In genomic region chr7:35729061-35729783, GRCh38 we compare ENCODE assay signal across 8 cellular contexts. TPM values are rescaled to one million over a fixed set of nuclear protein-coding genes. Genes with fewer than 3 reads are reported as not detected.
A peak's percentile ranks its signal among the peaks of the same experiment; 100 is the strongest.
DNase-seq lines count a peak whose midpoint lies in the region; ATAC-seq lines count a peak whose summit lies in the region.

No MANE protein-coding gene starts in this region.

- POLR2A ChIA-PET in CD8-positive, alpha-beta memory T cell (lab: Charles Lee): interaction anchor here (0.6 to 2.3 kb wide), 8 partner anchors 21 to 80 kb away, joined by 3 to 23 read pairs (median 4); partner anchors contain the start of genes HERPUD2 and SEPTIN7

- no peaks in the 10 kb centered on the region for H3K36me3 ChIP-seq in CD8-positive, alpha-beta memory T cell (ENCODE audit: insufficient read depth, low read length)

- H3K9me3 Mint-ChIP-seq in CD8-positive, alpha-beta memory T cell: no peaks in the 10 kb centered on the region

- peak in 4 of 5 donors; percentile 46 to 81 (median 65) for DNase-seq in CD8-positive, alpha-beta memory T cell
- peak; percentile 54 for DNase-seq in activated CD8-positive, alpha-beta memory T cell treated with anti-CD3 and anti-CD28 coated beads, Interleukin-2, amount 50 U/mL, for 4 hours
- peak; percentile 46 for DNase-seq in occipital lobe (lab: John Stamatoyannopoulos, UW)
- DNase-seq in hippocampal formation (lab: John Stamatoyannopoulos, UW): no peak
- DNase-seq in NCI-H2227 treated with DMSO at 0.1 percent for 48 hours (lab: John Stamatoyannopoulos, UW): no peak
- DNase-seq in NCI-H2081 (lab: John Stamatoyannopoulos, UW): no peak

- H3K4me1 ChIP-seq in CD8-positive, alpha-beta memory T cell (ENCODE audit: insufficient read depth, low read length): peaks cover 59% of the 10 kb centered on the region

- H3K27ac Mint-ChIP-seq in CD8-positive, alpha-beta memory T cell: peak overlapping the region; percentile 75 to 98 (median 96)

- CTCF ChIA-PET in CD8-positive, alpha-beta memory T cell (lab: Charles Lee): interaction anchor here (1.0 to 6.5 kb wide), 2 partner anchors 9 to 71 kb away, joined by 3 to 42 read pairs; partner anchors contain the start of gene SEPTIN7

- H3K4me3 ChIP-seq in CD8-positive, alpha-beta memory T cell (ENCODE audit: low read length): no peak overlapping the region

- peak overlapping the region; percentile 17 for H3K27ac ChIP-seq in CD8-positive, alpha-beta memory T cell (ENCODE audit: low read depth, low read length)

- H3K36me3 Mint-ChIP-seq in CD8-positive, alpha-beta memory T cell: peaks cover 0 to 5% (median 0%) of the 10 kb centered on the region in 3 donors

- ATAC-seq in GM19351 (IDR thresholded peaks at IDR 0.05; ENCODE audit: unreplicated experiment) (peak; percentile 56), HG03354 (IDR thresholded peaks at IDR 0.05; ENCODE audit: poor library complexity, severe bottlenecking, unreplicated experiment) (peak; percentile 53)

- peaks cover 67 to 76% (median 73%) of the 10 kb centered on the region in 3 donors for H3K4me1 Mint-ChIP-seq in CD8-positive, alpha-beta memory T cell

- no peaks in the 10 kb centered on the region for H3K27me3 ChIP-seq in CD8-positive, alpha-beta memory T cell (ENCODE audit: insufficient read depth, low read length, poor library complexity, severe bottlenecking)

- peak overlapping the region; percentile 27 to 87 (median 62) for H3K4me3 Mint-ChIP-seq in CD8-positive, alpha-beta memory T cell

- H3K9me3 ChIP-seq in CD8-positive, alpha-beta memory T cell (ENCODE audit: low read length): no peaks in the 10 kb centered on the region

- H3K27me3 Mint-ChIP-seq in CD8-positive, alpha-beta memory T cell: peaks cover 0 to 3% of the 10 kb centered on the region in 2 donors

RNA-seq across cellular contexts. Expression of gene HERPUD2, which starts 34.3 kb away (rescaled TPM):
- 10 to 100 TPM; 31.3 to 34.1 TPM for total RNA-seq in CD8-positive, alpha-beta memory T cell
- 121 TPM for polyA plus RNA-seq in CD8-positive, alpha-beta memory T cell
- 22.5 TPM for total RNA-seq in occipital lobe

Comparison
In these comparisons a context has a peak if more than half of its experiments do, and no peak if none do; other contexts are left out.
1. DNase-seq: peak in CD8-positive, alpha-beta memory T cell (4 of 5), activated CD8-positive, alpha-beta memory T cell treated with anti-CD3 and anti-CD28 coated beads, Interleukin-2, amount 50 U/mL, for 4 hours (single experiment) and occipital lobe (single experiment); none in hippocampal formation (0 of 2), NCI-H2227 treated with DMSO at 0.1 percent for 48 hours (single experiment) and NCI-H2081 (0 of 2).